ENCODE assay signal across 8 cellular contexts in the genomic region with DNA sequence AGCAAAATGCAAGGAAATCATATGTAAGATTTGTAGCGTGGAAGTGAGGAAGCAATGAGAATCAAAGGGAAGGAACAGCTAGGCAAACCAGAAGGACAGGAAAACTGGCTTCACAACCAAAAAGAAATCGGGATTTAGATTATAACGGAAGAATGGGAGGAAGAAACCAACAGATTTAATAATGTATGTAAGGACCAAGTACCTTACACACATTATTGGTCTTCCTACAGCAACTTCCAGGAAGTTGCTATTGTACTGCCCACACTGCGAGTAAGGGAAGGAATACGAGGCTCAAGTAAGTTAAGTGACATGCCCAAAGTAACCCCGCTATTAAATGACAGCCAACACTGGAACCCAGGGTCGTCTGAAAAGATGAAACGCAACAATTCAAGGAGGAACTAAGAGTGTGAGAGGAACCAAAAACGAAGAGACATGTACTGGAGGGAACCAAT. TPM values are rescaled to one million over a fixed set of nuclear protein-coding genes. Genes with fewer than 3 reads are reported as not detected.
DNase-seq lines count a peak whose midpoint lies in the region; ATAC-seq and TF ChIP-seq lines count a peak whose summit lies in the region.

No MANE protein-coding gene starts in this region.

- peak in 1 of 2 donors; percentile 0 for ATAC-seq in activated naive CD4-positive, alpha-beta T cell treated with anti-CD3 and anti-CD28 coated beads, Interleukin-2, amount 50 U/mL, for 72 hours
- ATAC-seq in left colon (peak; percentile 21), GM18517 (IDR thresholded peaks at IDR 0.05; ENCODE audit: unreplicated experiment) (no peak)

- in situ Hi-C loops in transverse colon (cut with MboI; ENCODE audit: low pct_ligation_motif_present in 1 of 4, low pct_unique_long_range_greater_than_20kb in 1 of 4, low sequenced_read_pairs in 3 of 4), result loop anchor here in 2 of 4 donors (25.0 kb wide), 1 partner anchor 294 kb away; no protein-coding TSS in a partner anchor

- H3K36me3 ChIP-seq in transverse colon, result peaks cover 0 to 17% (median 4%) of the 10 kb centered on the region in 4 donors

- peak overlapping the region; percentile 95 for H3K4me3 Mint-ChIP-seq in activated naive CD4-positive, alpha-beta T cell treated with anti-CD3 and anti-CD28 coated beads for 36 hours

- no peak for TF ChIP-seq EP300 in transverse colon (IDR thresholded peaks at IDR 0.05; ENCODE audit: low read depth)

- TF ChIP-seq POLR2A in transverse colon (IDR thresholded peaks at IDR 0.05), result no peak

- peak overlapping the region; percentile 99 to 100 (median 100) for H3K27ac ChIP-seq in transverse colon

- H3K27me3 Mint-ChIP-seq in activated naive CD4-positive, alpha-beta T cell treated with anti-CD3 and anti-CD28 coated beads for 36 hours (ENCODE audit: low read depth), result no peaks in the 10 kb centered on the region

- H3K27ac Mint-ChIP-seq in activated naive CD4-positive, alpha-beta T cell treated with anti-CD3 and anti-CD28 coated beads for 36 hours, result peak overlapping the region; percentile 89
- peak overlapping the region; percentile 93 to 100 for H3K27ac Mint-ChIP-seq in activated naive CD4-positive, alpha-beta T cell treated with anti-CD3 and anti-CD28 coated beads, Interleukin-2, amount 50 U/mL, for 72 hours

- H3K9me3 Mint-ChIP-seq in activated naive CD4-positive, alpha-beta T cell treated with anti-CD3 and anti-CD28 coated beads for 36 hours, result no peaks in the 10 kb centered on the region
- no peaks in the 10 kb centered on the region for H3K9me3 Mint-ChIP-seq in activated naive CD4-positive, alpha-beta T cell treated with anti-CD3 and anti-CD28 coated beads, Interleukin-2, amount 50 U/mL, for 72 hours

- H3K4me1 Mint-ChIP-seq in activated naive CD4-positive, alpha-beta T cell treated with anti-CD3 and anti-CD28 coated beads for 36 hours (ENCODE audit: low read depth), result peaks cover 13% of the 10 kb centered on the region

- intact Hi-C loops in activated naive CD4-positive, alpha-beta T cell treated with anti-CD3 and anti-CD28 coated beads for 36 hours (cut with micrococcal nuclease), result loop anchor here (1.0 to 10.0 kb wide), 3 partner anchors 26 to 326 kb away; partner anchors contain the start of gene APOL2
- intact Hi-C loops in left colon (cut with DNase I, micrococcal nuclease), result no loop called here
- intact Hi-C loops in transverse colon (cut with DNase I; ENCODE audit: low total_unique reads), result no loop called here

- no peak for TF ChIP-seq CTCF in transverse colon (IDR thresholded peaks at IDR 0.05)

- WGBS in transverse colon (ENCODE audit: low coverage in 1 of 2), 2 donors, result 0 to 9% methylated on average over 8 to 9 of the region's 9 CpGs

- H3K27me3 ChIP-seq in transverse colon, result no peaks in the 10 kb centered on the region

- peaks cover 14% of the 10 kb centered on the region for H3K36me3 Mint-ChIP-seq in activated naive CD4-positive, alpha-beta T cell treated with anti-CD3 and anti-CD28 coated beads for 36 hours (ENCODE audit: low read depth)
- peaks cover 21 to 27% of the 10 kb centered on the region in 2 donors for H3K36me3 Mint-ChIP-seq in activated naive CD4-positive, alpha-beta T cell treated with anti-CD3 and anti-CD28 coated beads, Interleukin-2, amount 50 U/mL, for 72 hours

- H3K4me1 ChIP-seq in transverse colon, result peaks cover 6 to 15% (median 10%) of the 10 kb centered on the region in 4 donors

- CTCF ChIA-PET in activated naive CD4-positive, alpha-beta T cell treated with anti-CD3 and anti-CD28 coated beads for 36 hours (lab: Charles Lee), result interaction anchor here (0.6 to 1.7 kb wide), 4 partner anchors 10 to 389 kb away, joined by 3 to 9 read pairs (median 6); no protein-coding TSS in a partner anchor

- peak overlapping the region; percentile 60 to 80 (median 70) for H3K4me3 ChIP-seq in transverse colon

- no peak for DNase-seq in activated naive CD4-positive, alpha-beta T cell treated with anti-CD3 and anti-CD28 coated beads for 36 hours
- DNase-seq in activated naive CD4-positive, alpha-beta T cell (lab: John Stamatoyannopoulos, UW), result no peak
- no peak for DNase-seq in activated naive CD4-positive, alpha-beta T cell treated with anti-CD3 and anti-CD28 coated beads, Interleukin-2, amount 50 U/mL, for 72 hours (ENCODE audit: low spot score in 2 of 2)
- DNase-seq in left colon (no peak), transverse colon (no peak), NCI-H524 (lab: John Stamatoyannopoulos, UW) (no peak), DMS114 treated with DMSO at 0.1 percent for 48 hours (lab: John Stamatoyannopoulos, UW; ENCODE audit: unreplicated experiment) (no peak)

- no peaks in the 10 kb centered on the region for H3K9me3 ChIP-seq in transverse colon

RNA-seq across cellular contexts. Expression of gene TXN2, which starts 0.5 kb away (rescaled TPM):
- 100 to 1,000 TPM; 108 to 113 TPM for total RNA-seq in activated naive CD4-positive, alpha-beta T cell treated with anti-CD3 and anti-CD28 coated beads for 36 hours
- 100 to 1,000 TPM; 120 to 122 TPM for total RNA-seq in activated naive CD4-positive, alpha-beta T cell treated with anti-CD3 and anti-CD28 coated beads, Interleukin-2, amount 50 U/mL, for 72 hours
- total RNA-seq in left colon (100 to 1,000 TPM in 1 of 2 donors, 10 to 100 TPM in 1; 96.5 to 101 TPM), transverse colon (100 to 1,000 TPM in 1 of 4 donors, 10 to 100 TPM in 3; 68.5 to 317 (median 93.3) TPM)

RNA-seq across cellular contexts. Expression of gene FOXRED2, which starts 25.9 kb away (rescaled TPM):
- 10 to 100 TPM; 10.6 to 11.9 TPM for total RNA-seq in activated naive CD4-positive, alpha-beta T cell treated with anti-CD3 and anti-CD28 coated beads for 36 hours
- 10 to 100 TPM; 13.8 to 20.6 TPM for total RNA-seq in activated naive CD4-positive, alpha-beta T cell treated with anti-CD3 and anti-CD28 coated beads, Interleukin-2, amount 50 U/mL, for 72 hours
- total RNA-seq in left colon (1 to 10 TPM; 5.3 to 5.4 TPM), transverse colon (1 to 10 TPM in 2 of 4 donors, under 1 TPM in 2; 0.37 to 3.0 (median 1.5) TPM)

RNA-seq across cellular contexts. Expression of gene EIF3D, which starts 48.0 kb away (rescaled TPM):
- total RNA-seq in activated naive CD4-positive, alpha-beta T cell treated with anti-CD3 and anti-CD28 coated beads for 36 hours, result 100 to 1,000 TPM; 334 to 341 TPM
- 100 to 1,000 TPM; 264 to 337 TPM for total RNA-seq in activated naive CD4-positive, alpha-beta T cell treated with anti-CD3 and anti-CD28 coated beads, Interleukin-2, amount 50 U/mL, for 72 hours
- total RNA-seq in left colon, result 100 to 1,000 TPM; 130 to 131 TPM
- total RNA-seq in transverse colon, result 100 to 1,000 TPM in 3 of 4 donors, 10 to 100 TPM in 1; 69.6 to 217 (median 146) TPM
